ENCODE assay signal across 27 cellular contexts in genomic region chr1:154258784-154259183, GRCh38. TPM values are rescaled to one million over a fixed set of nuclear protein-coding genes. Genes with fewer than 3 reads are reported as not detected.
A peak's percentile ranks its signal among the peaks of the same experiment; 100 is the strongest.
DNase-seq lines count a peak whose midpoint lies in the region; ATAC-seq and TF ChIP-seq lines count a peak whose summit lies in the region.
"Had no signal": no experiment of that assay in that cellular context is flagged by ENCODE, and none has a peak within 500 bp of the region (broad histone marks: within the 10 kb centered on the region; RNA-seq: fewer than 3 reads in every experiment).

No MANE protein-coding gene starts in this region.

- BruUV-seq in A673 (replicated peaks; lab: Mats Ljungman, UMichigan): no TSS peak

- peak overlapping the region; percentile 60 for H3K27ac Mint-ChIP-seq in activated CD8-positive, alpha-beta T cell treated with anti-CD3 and anti-CD28 coated beads for 36 hours
- H3K27ac Mint-ChIP-seq in activated CD8-positive, alpha-beta T cell treated with anti-CD3 and anti-CD28 coated beads, Interleukin-2, amount 10 ng/mL, durations not matched to agents 7 days and 5 days: no peak overlapping the region
- H3K27ac Mint-ChIP-seq in stimulated activated naive CD8-positive, alpha-beta T cell treated with anti-CD3 and anti-CD28 coated beads, Interleukin-15, Interleukin-2, amounts not matched to agents 100 ng/mL and 50 ng/mL, for 24 hours: peak overlapping the region; percentile 64
- peak overlapping the region in 1 of 2 donors; percentile 13 for H3K27ac Mint-ChIP-seq in stimulated activated naive CD8-positive, alpha-beta T cell treated with anti-CD3 and anti-CD28 coated beads, Interleukin-15, amount 100 ng/mL, for 72 hours
- peak overlapping the region in 6 of 10 donors; percentile 13 to 61 (median 38) for H3K27ac Mint-ChIP-seq in naive thymus-derived CD8-positive, alpha-beta T cell
- H3K27ac Mint-ChIP-seq: HFFc6 had no signal

- no peak for ATAC-seq in activated CD8-positive, alpha-beta T cell treated with anti-CD3 and anti-CD28 coated beads for 36 hours
- no peak for ATAC-seq in activated CD8-positive, alpha-beta T cell treated with anti-CD3 and anti-CD28 coated beads, Interleukin-2, amount 10 ng/mL, durations not matched to agents 7 days and 5 days
- ATAC-seq in stimulated activated naive CD8-positive, alpha-beta T cell treated with anti-CD3 and anti-CD28 coated beads, Interleukin-15, amount 100 ng/mL, for 72 hours: no peak
- ATAC-seq in naive thymus-derived CD8-positive, alpha-beta T cell: no peak
- ATAC-seq: GM12878, PC-3 had no signal

- intact Hi-C loops in activated CD8-positive, alpha-beta T cell treated with anti-CD3 and anti-CD28 coated beads for 36 hours (cut with micrococcal nuclease): no loop called here
- intact Hi-C loops in A673 (cut with micrococcal nuclease; ENCODE audit: unreplicated experiment) (no loop called here), sigmoid colon (cut with DNase I) (no loop called here)

- no peak for TF ChIP-seq CTCF in activated CD8-positive, alpha-beta T cell treated with anti-CD3 and anti-CD28 coated beads for 36 hours (IDR thresholded peaks at IDR 0.05)
- TF ChIP-seq CTCF in A673 (conservative IDR thresholded peaks at IDR 0.05; ENCODE audit: low read depth, low read length) (no peak), sigmoid colon (IDR thresholded peaks at IDR 0.05) (no peak)

- WGBS in sigmoid colon, 2 donors: 95 to 97% methylated on average over 2 of the region's 2 CpGs

- H3K9me3 Mint-ChIP-seq in activated CD8-positive, alpha-beta T cell treated with anti-CD3 and anti-CD28 coated beads for 36 hours: no peaks in the 10 kb centered on the region
- no peaks in the 10 kb centered on the region for H3K9me3 Mint-ChIP-seq in activated CD8-positive, alpha-beta T cell treated with anti-CD3 and anti-CD28 coated beads, Interleukin-2, amount 10 ng/mL, durations not matched to agents 7 days and 5 days (ENCODE audit: insufficient read depth)
- H3K9me3 Mint-ChIP-seq in stimulated activated naive CD8-positive, alpha-beta T cell treated with anti-CD3 and anti-CD28 coated beads, Interleukin-15, Interleukin-2, amounts not matched to agents 100 ng/mL and 50 ng/mL, for 24 hours: no peaks in the 10 kb centered on the region
- no peaks in the 10 kb centered on the region for H3K9me3 Mint-ChIP-seq in stimulated activated naive CD8-positive, alpha-beta T cell treated with anti-CD3 and anti-CD28 coated beads, Interleukin-15, amount 100 ng/mL, for 72 hours
- no peaks in the 10 kb centered on the region for H3K9me3 Mint-ChIP-seq in naive thymus-derived CD8-positive, alpha-beta T cell
- H3K9me3 Mint-ChIP-seq: CD4-positive, alpha-beta memory T cell; HFFc6 had no signal

- H3K4me3 ChIP-seq in A673 (ENCODE audit: low read depth, low read length, poor library complexity, severe bottlenecking) (no peak overlapping the region), sigmoid colon (no peak overlapping the region)
- H3K4me3 ChIP-seq: GM12878, HAP-1 had no signal

- no peaks in the 10 kb centered on the region for H3K27me3 Mint-ChIP-seq in activated CD8-positive, alpha-beta T cell treated with anti-CD3 and anti-CD28 coated beads for 36 hours
- no peaks in the 10 kb centered on the region for H3K27me3 Mint-ChIP-seq in activated CD8-positive, alpha-beta T cell treated with anti-CD3 and anti-CD28 coated beads, Interleukin-2, amount 10 ng/mL, durations not matched to agents 7 days and 5 days (ENCODE audit: low read depth)
- H3K27me3 Mint-ChIP-seq in stimulated activated naive CD8-positive, alpha-beta T cell treated with anti-CD3 and anti-CD28 coated beads, Interleukin-15, Interleukin-2, amounts not matched to agents 100 ng/mL and 50 ng/mL, for 24 hours: no peaks in the 10 kb centered on the region
- no peaks in the 10 kb centered on the region for H3K27me3 Mint-ChIP-seq in stimulated activated naive CD8-positive, alpha-beta T cell treated with anti-CD3 and anti-CD28 coated beads, Interleukin-15, amount 100 ng/mL, for 72 hours
- H3K27me3 Mint-ChIP-seq in naive thymus-derived CD8-positive, alpha-beta T cell: no peaks in the 10 kb centered on the region
- H3K27me3 Mint-ChIP-seq: CD4-positive, alpha-beta memory T cell had no signal

- TF ChIP-seq POLR2A in sigmoid colon (IDR thresholded peaks at IDR 0.05): no peak

- peaks cover 22% of the 10 kb centered on the region for H3K4me1 Mint-ChIP-seq in activated CD8-positive, alpha-beta T cell treated with anti-CD3 and anti-CD28 coated beads for 36 hours (ENCODE audit: low read depth)
- peaks cover 9% of the 10 kb centered on the region for H3K4me1 Mint-ChIP-seq in activated CD8-positive, alpha-beta T cell treated with anti-CD3 and anti-CD28 coated beads, Interleukin-2, amount 10 ng/mL, durations not matched to agents 7 days and 5 days (ENCODE audit: low read depth)
- H3K4me1 Mint-ChIP-seq in stimulated activated naive CD8-positive, alpha-beta T cell treated with anti-CD3 and anti-CD28 coated beads, Interleukin-15, Interleukin-2, amounts not matched to agents 100 ng/mL and 50 ng/mL, for 24 hours (ENCODE audit: low read depth): peaks cover 28% of the 10 kb centered on the region
- H3K4me1 Mint-ChIP-seq in stimulated activated naive CD8-positive, alpha-beta T cell treated with anti-CD3 and anti-CD28 coated beads, Interleukin-15, amount 100 ng/mL, for 72 hours: peaks cover 29% of the 10 kb centered on the region
- peaks cover 6 to 23% (median 9%) of the 10 kb centered on the region in 4 donors for H3K4me1 Mint-ChIP-seq in naive thymus-derived CD8-positive, alpha-beta T cell

- peaks cover 79% of the 10 kb centered on the region for H3K36me3 Mint-ChIP-seq in activated CD8-positive, alpha-beta T cell treated with anti-CD3 and anti-CD28 coated beads for 36 hours (ENCODE audit: low read depth)
- peaks cover 91% of the 10 kb centered on the region for H3K36me3 Mint-ChIP-seq in activated CD8-positive, alpha-beta T cell treated with anti-CD3 and anti-CD28 coated beads, Interleukin-2, amount 10 ng/mL, durations not matched to agents 7 days and 5 days (ENCODE audit: low read depth)
- H3K36me3 Mint-ChIP-seq in stimulated activated naive CD8-positive, alpha-beta T cell treated with anti-CD3 and anti-CD28 coated beads, Interleukin-15, Interleukin-2, amounts not matched to agents 100 ng/mL and 50 ng/mL, for 24 hours (ENCODE audit: low read depth): peaks cover 94% of the 10 kb centered on the region
- H3K36me3 Mint-ChIP-seq in naive thymus-derived CD8-positive, alpha-beta T cell: peaks cover 25 to 100% (median 53%) of the 10 kb centered on the region in 3 donors

- TF ChIP-seq EP300 in sigmoid colon (IDR thresholded peaks at IDR 0.05): no peak

- no peaks in the 10 kb centered on the region for H3K27me3 ChIP-seq in A673 (replicated peaks; ENCODE audit: insufficient read depth, low read depth, low read length, poor library complexity)
- H3K27me3 ChIP-seq in sigmoid colon: no peaks in the 10 kb centered on the region

- H3K4me3 Mint-ChIP-seq in activated CD8-positive, alpha-beta T cell treated with anti-CD3 and anti-CD28 coated beads for 36 hours: no peak overlapping the region
- H3K4me3 Mint-ChIP-seq in activated CD8-positive, alpha-beta T cell treated with anti-CD3 and anti-CD28 coated beads, Interleukin-2, amount 10 ng/mL, durations not matched to agents 7 days and 5 days: no peak overlapping the region
- H3K4me3 Mint-ChIP-seq in stimulated activated naive CD8-positive, alpha-beta T cell treated with anti-CD3 and anti-CD28 coated beads, Interleukin-15, Interleukin-2, amounts not matched to agents 100 ng/mL and 50 ng/mL, for 24 hours: no peak overlapping the region
- H3K4me3 Mint-ChIP-seq in stimulated activated naive CD8-positive, alpha-beta T cell treated with anti-CD3 and anti-CD28 coated beads, Interleukin-15, amount 100 ng/mL, for 72 hours: no peak overlapping the region
- no peak overlapping the region for H3K4me3 Mint-ChIP-seq in naive thymus-derived CD8-positive, alpha-beta T cell
- H3K4me3 Mint-ChIP-seq: CD4-positive, alpha-beta memory T cell; HFFc6 had no signal

- DNase-seq in activated CD8-positive, alpha-beta T cell treated with anti-CD3 and anti-CD28 coated beads for 36 hours: no peak
- DNase-seq in activated CD8-positive, alpha-beta T cell treated with anti-CD3 and anti-CD28 coated beads, Interleukin-2, amount 10 ng/mL, durations not matched to agents 7 days and 5 days: no peak
- DNase-seq in stimulated activated naive CD8-positive, alpha-beta T cell treated with anti-CD3 and anti-CD28 coated beads, Interleukin-15, amount 100 ng/mL, for 72 hours: no peak
- DNase-seq in naive thymus-derived CD8-positive, alpha-beta T cell: no peak
- DNase-seq in A673 (ENCODE audit: low spot score): no peak
- no peak for DNase-seq in sigmoid colon
- DNase-seq: C1 segment of cervical spinal cord; Caco-2; CD4-positive, alpha-beta memory T cell; EL; GDM1; GOT3; HFFc6; IMR-90; NCI-H1048; NCI-H1417; NCI-H1694; NCI-H2029 treated with DMSO at 0.1 percent for 48 hours; NCI-H446 treated with DMSO at 0.1 percent for 48 hours; NCI-H526; NCI-H82; NK-92 treated with Interleukin-12 subunit alpha and Interleukin-12 subunit beta, amount 100 ng/mL, for 24 hours; PC-3 had no signal

- peaks cover 100% of the 10 kb centered on the region for H3K36me3 ChIP-seq in A673 (ENCODE audit: insufficient read depth, low read length, poor library complexity, severe bottlenecking)
- H3K36me3 ChIP-seq in sigmoid colon: peaks cover 83 to 100% (median 95%) of the 10 kb centered on the region in 4 donors

- no peak overlapping the region for H3K27ac ChIP-seq in A673 (ENCODE audit: low read depth, low read length, poor library complexity, severe bottlenecking)
- H3K27ac ChIP-seq in sigmoid colon: no peak overlapping the region
- H3K27ac ChIP-seq: KMS-11 had no signal

- POLR2A ChIA-PET in activated CD8-positive, alpha-beta T cell treated with anti-CD3 and anti-CD28 coated beads for 36 hours (lab: Charles Lee): interaction anchor here (1.2 to 1.8 kb wide), 3 partner anchors 12 to 37 kb away, joined by 3 to 6 read pairs (median 3); no protein-coding TSS in a partner anchor
- POLR2A ChIA-PET in activated CD8-positive, alpha-beta T cell treated with anti-CD3 and anti-CD28 coated beads, Interleukin-2, amount 10 ng/mL, durations not matched to agents 7 days and 5 days (lab: Charles Lee): interaction anchor here (0.7 kb wide), 1 partner anchor 37 kb away, joined by 3 read pairs; no protein-coding TSS in a partner anchor
- POLR2A ChIA-PET in naive thymus-derived CD8-positive, alpha-beta T cell (lab: Charles Lee): interaction anchor here (1.4 kb wide), 2 partner anchors 11 to 13 kb away, joined by 3 to 15 read pairs; partner anchors contain the start of gene HAX1
- POLR2A ChIA-PET in A673 (lab: Charles Lee; ENCODE audit: low non-redundant PET): no interaction called here

- CTCF ChIA-PET in activated CD8-positive, alpha-beta T cell treated with anti-CD3 and anti-CD28 coated beads for 36 hours (lab: Charles Lee): interaction anchor here (1.0 to 4.3 kb wide), 8 partner anchors 12 to 288 kb away, joined by 3 to 20 read pairs (median 3); partner anchors contain the start of gene HAX1
- CTCF ChIA-PET in activated CD8-positive, alpha-beta T cell treated with anti-CD3 and anti-CD28 coated beads, Interleukin-2, amount 10 ng/mL, durations not matched to agents 7 days and 5 days (lab: Charles Lee): interaction anchor here (0.7 to 1.6 kb wide), 5 partner anchors 14 to 783 kb away, joined by 3 to 7 read pairs (median 3); no protein-coding TSS in a partner anchor
- CTCF ChIA-PET in A673 (lab: Charles Lee): no interaction called here

- H3K4me1 ChIP-seq in A673 (ENCODE audit: insufficient read depth, low read length, poor library complexity, severe bottlenecking) (no peaks in the 10 kb centered on the region), sigmoid colon (no peaks in the 10 kb centered on the region)
- H3K4me1 ChIP-seq: HAP-1 had no signal

- H3K9me3 ChIP-seq in A673 (ENCODE audit: low read depth, low read length, poor library complexity, severe bottlenecking) (no peaks in the 10 kb centered on the region), sigmoid colon (no peaks in the 10 kb centered on the region)
- H3K9me3 ChIP-seq: Caco-2, HAP-1 had no signal

RNA-seq across cellular contexts. Expression of gene HAX1, which starts 13.6 kb away (rescaled TPM):
- 100 to 1,000 TPM; 163 to 170 TPM for total RNA-seq in activated CD8-positive, alpha-beta T cell treated with anti-CD3 and anti-CD28 coated beads for 36 hours
- 100 to 1,000 TPM; 110 to 119 TPM for total RNA-seq in activated CD8-positive, alpha-beta T cell treated with anti-CD3 and anti-CD28 coated beads, Interleukin-2, amount 10 ng/mL, durations not matched to agents 7 days and 5 days
- 100 to 1,000 TPM; 112 to 118 TPM for total RNA-seq in naive thymus-derived CD8-positive, alpha-beta T cell
- polyA plus RNA-seq in naive thymus-derived CD8-positive, alpha-beta T cell: 100 to 1,000 TPM; 165 to 170 (median 169) TPM
- total RNA-seq in A673 (2021) (129 and 134 TPM in 2 replicates), sigmoid colon (100 to 1,000 TPM; 105 to 171 (median 120) TPM)
- polyA plus RNA-seq in sigmoid colon: 10 to 100 TPM; 76.3 to 95.6 (median 80.2) TPM

RNA-seq across cellular contexts. Expression of gene UBAP2L, which starts 38.0 kb away (rescaled TPM):
- 100 to 1,000 TPM; 183 to 195 TPM for total RNA-seq in activated CD8-positive, alpha-beta T cell treated with anti-CD3 and anti-CD28 coated beads for 36 hours
- total RNA-seq in activated CD8-positive, alpha-beta T cell treated with anti-CD3 and anti-CD28 coated beads, Interleukin-2, amount 10 ng/mL, durations not matched to agents 7 days and 5 days: 100 to 1,000 TPM; 176 to 179 TPM
- 100 to 1,000 TPM; 205 to 206 TPM for total RNA-seq in naive thymus-derived CD8-positive, alpha-beta T cell
- polyA plus RNA-seq in naive thymus-derived CD8-positive, alpha-beta T cell: 10 to 100 TPM; 42.0 to 70.5 (median 54.8) TPM
- 249 and 269 TPM in 2 replicates for total RNA-seq in A673 (2021)
- 10 to 100 TPM; 36.4 to 58.2 (median 53.5) TPM for total RNA-seq in sigmoid colon
- 10 to 100 TPM; 23.4 to 80.8 (median 27.6) TPM for polyA plus RNA-seq in sigmoid colon

RNA-seq across cellular contexts. Expression of gene CFAP141, which starts 52.7 kb away (rescaled TPM):
- not detected for total RNA-seq in activated CD8-positive, alpha-beta T cell treated with anti-CD3 and anti-CD28 coated beads for 36 hours
- total RNA-seq in activated CD8-positive, alpha-beta T cell treated with anti-CD3 and anti-CD28 coated beads, Interleukin-2, amount 10 ng/mL, durations not matched to agents 7 days and 5 days: not detected
- not detected for total RNA-seq in naive thymus-derived CD8-positive, alpha-beta T cell
- polyA plus RNA-seq in naive thymus-derived CD8-positive, alpha-beta T cell: not detected
- not detected in 2 replicates for total RNA-seq in A673 (2021)
- total RNA-seq in sigmoid colon: not detected
- not detected for polyA plus RNA-seq in sigmoid colon
- total RNA-seq: Caco-2; CD4-positive, alpha-beta memory T cell; GM12878; HFFc6; IMR-90; PC-3 had no signal
- polyA plus RNA-seq: CD4-positive, alpha-beta memory T cell; GM12878; IMR-90 had no signal
